32 cellular contexts compared by ENCODE assay signal in genomic region chr7:149818536-149818840, GRCh38. TPM values are rescaled to one million over a fixed set of nuclear protein-coding genes. Genes with fewer than 3 reads are reported as not detected.
DNase-seq lines count a peak whose midpoint lies in the region; ATAC-seq, FAIRE-seq and TF ChIP-seq lines count a peak whose summit lies in the region.
"Had no signal": no experiment of that assay in that cellular context is flagged by ENCODE, and none has a peak within 500 bp of the region (broad histone marks: within the 10 kb centered on the region; RNA-seq: fewer than 3 reads in every experiment).

No MANE protein-coding gene starts in this region.

- TF ChIP-seq RAD21 in HepG2 (CRISPR knock-in tag; IDR thresholded peaks at IDR 0.05): no peak

- no peak overlapping the region for H3K4me2 ChIP-seq in HepG2 (ENCODE audit: low read depth, low read length)

- no peak for TF ChIP-seq EP300 in HepG2 (IDR thresholded peaks at IDR 0.05; ENCODE audit: low read depth in 2 of 2, low read length in 2 of 2)
- TF ChIP-seq EP300 in HepG2 (CRISPR knock-in tag; IDR thresholded peaks at IDR 0.05; ENCODE audit: borderline replicate concordance): no peak

- no peaks in the 10 kb centered on the region for H3K79me2 ChIP-seq in HepG2 (ENCODE audit: insufficient read depth, low read length)

- no peaks in the 10 kb centered on the region for H3K9me3 Mint-ChIP-seq in nephron progenitor cell
- H3K9me3 Mint-ChIP-seq: CD8-positive, alpha-beta T cell; HFFc6 had no signal

- CTCF ChIA-PET in HepG2 (lab: Yijun Ruan, JAX; ENCODE audit: low intra/inter-chr PET ratio, low total read pairs): no interaction called here

- H3K4me3 Mint-ChIP-seq in nephron progenitor cell: no peak overlapping the region
- H3K4me3 Mint-ChIP-seq: CD8-positive, alpha-beta T cell; HFFc6 had no signal

- no peak for TF ChIP-seq CTCF in right lobe of liver (IDR thresholded peaks at IDR 0.05)
- TF ChIP-seq CTCF in HepG2 (CRISPR knock-in tag; IDR thresholded peaks at IDR 0.05): no peak
- TF ChIP-seq CTCF in left ventricle myocardium inferior (IDR thresholded peaks at IDR 0.05; ENCODE audit: borderline replicate concordance): no peak
- no peak for TF ChIP-seq CTCF in nephron progenitor cell (IDR thresholded peaks at IDR 0.05)

- H3K9ac ChIP-seq in HepG2 (ENCODE audit: insufficient read depth, low read depth, low read length): no peak overlapping the region

- WGBS in right lobe of liver (ENCODE audit: insufficient coverage, low coverage, low lambda C conversion rate, missing lambda C conversion rate): no CpG with 5 or more reads among the region's 9 CpGs
- WGBS in HepG2 (ENCODE audit: low lambda C conversion rate): 87% methylated on average over 3 of the region's 9 CpGs
- WGBS in aorta, 2 donors: 91 to 94% methylated on average over 7 to 9 of the region's 9 CpGs

- H3K9me3 ChIP-seq in right lobe of liver: no peaks in the 10 kb centered on the region
- no peaks in the 10 kb centered on the region for H3K9me3 ChIP-seq in HepG2 (ENCODE audit: low read length)
- no peaks in the 10 kb centered on the region for H3K9me3 ChIP-seq in left ventricle myocardium inferior (replicated peaks)
- no peaks in the 10 kb centered on the region for H3K9me3 ChIP-seq in aorta (ENCODE audit: control insufficient read depth, low read length)
- H3K9me3 ChIP-seq: HAP-1 had no signal

- POLR2A ChIA-PET in HepG2 (lab: Yijun Ruan, JAX): no interaction called here

- intact Hi-C loops in right lobe of liver (cut with DNase I) (no loop called here), HepG2 (cut with micrococcal nuclease; ENCODE audit: unreplicated experiment) (no loop called here), left ventricle myocardium inferior (cut with micrococcal nuclease) (no loop called here), aorta (cut with DNase I) (no loop called here)

- no peaks in the 10 kb centered on the region for H4K20me1 ChIP-seq in HepG2 (ENCODE audit: insufficient read depth, low read length)

- DNase-seq in right lobe of liver (peak in 2 of 3 donors; percentile 11 to 46), HepG2 (ENCODE audit: low spot score) (no peak), left ventricle myocardium inferior (peak; percentile 7), nephron progenitor cell (no peak), aorta (peak; percentile 19 to 67), NCI-H1092 treated with DMSO at 0.1 percent for 48 hours (lab: John Stamatoyannopoulos, UW) (no peak)
- DNase-seq in activated CD8-positive, alpha-beta memory T cell treated with anti-CD3 and anti-CD28 coated beads, Interleukin-2, amount 50 U/mL, for 4 hours: no peak
- DNase-seq: AML-193; CD8-positive, alpha-beta T cell; DMS 273 treated with DMSO at 0.1 percent for 48 hours; DMS79; EL; GDM1; GOT3; HFFc6; NCI-H1092; NCI-H1436; NCI-H187; NCI-H2081 treated with DMSO at 0.1 percent for 48 hours; NCI-H2171; NCI-H226; NCI-H510A; NCI-H69; SIG-M5 had no signal

- H2AFZ ChIP-seq in HepG2 (ENCODE audit: low read length): no peak overlapping the region

- H3K27ac Mint-ChIP-seq in nephron progenitor cell: peak overlapping the region; percentile 59
- H3K27ac Mint-ChIP-seq: CD8-positive, alpha-beta T cell; HFFc6 had no signal

- ATAC-seq in right lobe of liver (no peak), HepG2 (no peak), aorta (ENCODE audit: low FRiP score) (no peak), HG03025 (IDR thresholded peaks at IDR 0.05; ENCODE audit: low FRiP score, unreplicated experiment) (no peak)
- ATAC-seq: CD8-positive, alpha-beta T cell; GM12878; Panc1 had no signal

- H3K27me3 ChIP-seq in right lobe of liver (no peaks in the 10 kb centered on the region), HepG2 (ENCODE audit: control insufficient read depth in 1 of 2, insufficient read depth in 2 of 2, low read length in 2 of 2) (peaks cover 3 to 4% of the 10 kb centered on the region in 2 experiments; a peak in 2 of 5 replicates), left ventricle myocardium inferior (ENCODE audit: low read depth) (peaks cover 17% of the 10 kb centered on the region), aorta (ENCODE audit: control insufficient read depth in 1 of 2, insufficient read depth in 2 of 2, low read length in 1 of 2) (no peaks in the 10 kb centered on the region)

- FAIRE-seq in HepG2 (lab: Jason Lieb, UNC): no peak
- FAIRE-seq: GM12878 had no signal

- BruUV-seq in HepG2 (replicated peaks; lab: Mats Ljungman, UMichigan): no TSS peak

- H3K36me3 ChIP-seq in right lobe of liver (no peaks in the 10 kb centered on the region), HepG2 (replicated peaks in 1 of 2; ENCODE audit: control insufficient read depth in 1 of 2, insufficient read depth in 2 of 2, low read length in 2 of 2) (no peaks in the 10 kb centered on the region), left ventricle myocardium inferior (no peaks in the 10 kb centered on the region), aorta (ENCODE audit: control insufficient read depth in 1 of 2, insufficient read depth in 2 of 2, low read length in 1 of 2) (no peaks in the 10 kb centered on the region)
- H3K36me3 ChIP-seq: HAP-1 had no signal

- peaks cover 0 to 10% (median 4%) of the 10 kb centered on the region in 4 donors for H3K4me1 ChIP-seq in right lobe of liver
- peaks cover 33% of the 10 kb centered on the region for H3K4me1 ChIP-seq in HepG2 (ENCODE audit: insufficient read depth, low read length)
- no peaks in the 10 kb centered on the region for H3K4me1 ChIP-seq in left ventricle myocardium inferior
- H3K4me1 ChIP-seq in aorta (ENCODE audit: control insufficient read depth in 1 of 2, insufficient read depth in 2 of 2, low read length in 2 of 2): no peaks in the 10 kb centered on the region
- H3K4me1 ChIP-seq: HAP-1 had no signal

- TF ChIP-seq POLR2A in right lobe of liver (IDR thresholded peaks at IDR 0.05) (no peak), HepG2 (IDR thresholded peaks at IDR 0.05; ENCODE audit: insufficient read depth in 1 of 2, low read depth in 2 of 2, low read length in 2 of 2) (no peak)

- H3K27ac ChIP-seq in right lobe of liver: no peak overlapping the region
- no peak overlapping the region for H3K27ac ChIP-seq in HepG2 (ENCODE audit: extremely low read length, insufficient read depth, low read length)
- H3K27ac ChIP-seq in left ventricle myocardium inferior (replicated peaks): no peak overlapping the region
- no peak overlapping the region for H3K27ac ChIP-seq in aorta (ENCODE audit: low read depth in 1 of 2, low read length in 2 of 2)
- H3K27ac ChIP-seq: C4-2B, RWPE1, SK-N-MC had no signal

- H3K4me1 Mint-ChIP-seq in nephron progenitor cell: peaks cover 17% of the 10 kb centered on the region

- in situ Hi-C loops in HepG2 (cut with HindIII; ENCODE audit: extremely low pct_ligation_motif_present, low pct_unique_long_range_greater_than_20kb): no loop called here

- no peaks in the 10 kb centered on the region for H3K36me3 Mint-ChIP-seq in nephron progenitor cell (ENCODE audit: low read depth)
- H3K36me3 Mint-ChIP-seq: CD8-positive, alpha-beta T cell had no signal

- peaks cover 4% of the 10 kb centered on the region for H3K27me3 Mint-ChIP-seq in nephron progenitor cell (ENCODE audit: low read depth, poor library complexity)

- no peak overlapping the region for H3K4me3 ChIP-seq in right lobe of liver
- H3K4me3 ChIP-seq in HepG2 (replicated peaks in 1 of 3; ENCODE audit: insufficient read depth in 1 of 3, low read depth in 2 of 3, low read length in 3 of 3): no peak overlapping the region
- H3K4me3 ChIP-seq in left ventricle myocardium inferior: no peak overlapping the region
- H3K4me3 ChIP-seq in aorta (ENCODE audit: low read length in 2 of 2): no peak overlapping the region
- H3K4me3 ChIP-seq: GM12878, HAP-1, SK-N-MC had no signal

RNA-seq across cellular contexts. Expression of gene ZNF862, which starts 19.7 kb away (rescaled TPM):
- 10 to 100 TPM in 2 of 6 experiments, 1 to 10 TPM in 4; 2.5 to 11.3 (median 7.1) TPM for total RNA-seq in right lobe of liver
- 0.89 and 1.0 TPM in 2 replicates for total RNA-seq in HepG2 (2016; rRNA removed; fragmentation: Illumina TruSeq; extraction: Trizol)
- total RNA-seq in HepG2 (2016; cell fraction: cytosol; rRNA removed; fragmentation: Illumina TruSeq; extraction: Trizol; ENCODE audit: low read depth): 0.10 and 0.35 TPM in 2 replicates
- 0.67 and 0.80 TPM in 2 replicates for total RNA-seq in HepG2 (2016; cell fraction: insoluble cytoplasmic fraction; rRNA removed; fragmentation: Illumina TruSeq; extraction: Trizol)
- 0.46 and 0.55 TPM in 2 replicates for total RNA-seq in HepG2 (2016; cell fraction: membrane; rRNA removed; fragmentation: Illumina TruSeq; extraction: Trizol)
- total RNA-seq in HepG2 (2016; cell fraction: nucleus; rRNA removed; fragmentation: Illumina TruSeq; extraction: Trizol): 2.0 TPM in 2 replicates
- 2.0 and 2.8 TPM in 2 replicates for polyA plus RNA-seq in HepG2 (2011; rRNA removed)
- polyA plus RNA-seq in HepG2 (2011; cell fraction: cytosol; rRNA removed): 1.0 and 1.3 TPM in 2 replicates
- 7.1 and 8.7 TPM in 2 replicates for polyA plus RNA-seq in HepG2 (2011; cell fraction: nucleus; rRNA removed)
- 0.76 and 1.6 TPM in 2 replicates for polyA plus RNA-seq in HepG2 (2012)
- polyA plus RNA-seq in HepG2 (2016; cell fraction: cytosol; fragmentation: Illumina TruSeq; extraction: Trizol; ENCODE audit: low read depth): 0.25 and 0.28 TPM in 2 replicates
- 0.27 and 0.70 TPM in 2 replicates for polyA plus RNA-seq in HepG2 (2016; cell fraction: insoluble cytoplasmic fraction; fragmentation: Illumina TruSeq; extraction: Trizol; ENCODE audit: low read depth)
- 0.29 and 0.43 TPM in 2 replicates for polyA plus RNA-seq in HepG2 (2016; cell fraction: membrane; fragmentation: Illumina TruSeq; extraction: Trizol; ENCODE audit: low read depth)
- 1.9 and 2.0 TPM in 2 replicates for polyA plus RNA-seq in HepG2 (2016; cell fraction: nucleus; fragmentation: Illumina TruSeq; extraction: Trizol; ENCODE audit: insufficient read depth, low read depth)
- 2.0 and 5.0 TPM in 2 replicates for polyA minus RNA-seq in HepG2 (2011; rRNA and poly(A)+ RNA removed; ENCODE audit: low replicate concordance)
- 0.59 and 1.2 TPM in 2 replicates for polyA minus RNA-seq in HepG2 (2011; cell fraction: cytosol; rRNA and poly(A)+ RNA removed)
- polyA minus RNA-seq in HepG2 (2011; cell fraction: nucleus; rRNA and poly(A)+ RNA removed): 6.6 and 10.3 TPM in 2 replicates
- total RNA-seq in left ventricle myocardium inferior: 10.4 TPM
- 10 to 100 TPM; 15.8 to 30.1 TPM for total RNA-seq in aorta
- 1 to 10 TPM; 2.9 to 8.0 TPM for polyA plus RNA-seq in aorta

RNA-seq across cellular contexts. Expression of gene ZNF467, which starts 45.1 kb away (rescaled TPM):
- 10 to 100 TPM in 1 of 6 experiments, 1 to 10 TPM in 5; 3.6 to 14.6 (median 5.8) TPM for total RNA-seq in right lobe of liver
- not detected in 2 replicates for total RNA-seq in HepG2 (2016; rRNA removed; fragmentation: Illumina TruSeq; extraction: Trizol)
- total RNA-seq in HepG2 (2016; cell fraction: cytosol; rRNA removed; fragmentation: Illumina TruSeq; extraction: Trizol; ENCODE audit: low read depth): not detected in 2 replicates
- total RNA-seq in HepG2 (2016; cell fraction: insoluble cytoplasmic fraction; rRNA removed; fragmentation: Illumina TruSeq; extraction: Trizol): not detected in 2 replicates
- total RNA-seq in HepG2 (2016; cell fraction: membrane; rRNA removed; fragmentation: Illumina TruSeq; extraction: Trizol): not detected in 2 replicates
- not detected in 2 replicates for total RNA-seq in HepG2 (2016; cell fraction: nucleus; rRNA removed; fragmentation: Illumina TruSeq; extraction: Trizol)
- 0.03 TPM in 1 of 2 replicates, not detected in the other for polyA plus RNA-seq in HepG2 (2011; rRNA removed)
- 0.01 and 0.04 TPM in 2 replicates for polyA plus RNA-seq in HepG2 (2011; cell fraction: cytosol; rRNA removed)
- polyA plus RNA-seq in HepG2 (2011; cell fraction: nucleus; rRNA removed): 0.27 and 0.28 TPM in 2 replicates
- polyA plus RNA-seq in HepG2 (2012): not detected in 2 replicates
- 0.05 and 0.08 TPM in 2 replicates for polyA plus RNA-seq in HepG2 (2016; cell fraction: cytosol; fragmentation: Illumina TruSeq; extraction: Trizol; ENCODE audit: low read depth)
- not detected in 2 replicates for polyA plus RNA-seq in HepG2 (2016; cell fraction: insoluble cytoplasmic fraction; fragmentation: Illumina TruSeq; extraction: Trizol; ENCODE audit: low read depth)
- not detected in 2 replicates for polyA plus RNA-seq in HepG2 (2016; cell fraction: membrane; fragmentation: Illumina TruSeq; extraction: Trizol; ENCODE audit: low read depth)
- not detected in 2 replicates for polyA plus RNA-seq in HepG2 (2016; cell fraction: nucleus; fragmentation: Illumina TruSeq; extraction: Trizol; ENCODE audit: insufficient read depth, low read depth)
- 0.06 TPM in 1 of 2 replicates, not detected in the other for polyA minus RNA-seq in HepG2 (2011; rRNA and poly(A)+ RNA removed; ENCODE audit: low replicate concordance)
- not detected in 2 replicates for polyA minus RNA-seq in HepG2 (2011; cell fraction: cytosol; rRNA and poly(A)+ RNA removed)
- not detected in 2 replicates for polyA minus RNA-seq in HepG2 (2011; cell fraction: nucleus; rRNA and poly(A)+ RNA removed)
- total RNA-seq in left ventricle myocardium inferior: 5.2 TPM
- 10 to 100 TPM; 13.3 to 18.5 TPM for total RNA-seq in aorta
- polyA plus RNA-seq in aorta: 1 to 10 TPM; 2.1 to 5.7 TPM
- total RNA-seq: A172, GM12878 had no signal
- polyA plus RNA-seq: GM12878 had no signal

RNA-seq across cellular contexts. Expression of gene ATP6V0E2, which starts 55.3 kb away (rescaled TPM):
- total RNA-seq in right lobe of liver: 10 to 100 TPM; 33.8 to 95.1 (median 70.9) TPM
- 142 and 203 TPM in 2 replicates for total RNA-seq in HepG2 (2016; rRNA removed; fragmentation: Illumina TruSeq; extraction: Trizol)
- 120 and 162 TPM in 2 replicates for total RNA-seq in HepG2 (2016; cell fraction: cytosol; rRNA removed; fragmentation: Illumina TruSeq; extraction: Trizol; ENCODE audit: low read depth)
- total RNA-seq in HepG2 (2016; cell fraction: insoluble cytoplasmic fraction; rRNA removed; fragmentation: Illumina TruSeq; extraction: Trizol): 117 and 216 TPM in 2 replicates
- total RNA-seq in HepG2 (2016; cell fraction: membrane; rRNA removed; fragmentation: Illumina TruSeq; extraction: Trizol): 244 and 302 TPM in 2 replicates
- 121 and 139 TPM in 2 replicates for total RNA-seq in HepG2 (2016; cell fraction: nucleus; rRNA removed; fragmentation: Illumina TruSeq; extraction: Trizol)
- polyA plus RNA-seq in HepG2 (2011; rRNA removed): 32.9 and 36.8 TPM in 2 replicates
- polyA plus RNA-seq in HepG2 (2011; cell fraction: cytosol; rRNA removed): 39.7 and 73.9 TPM in 2 replicates
- polyA plus RNA-seq in HepG2 (2011; cell fraction: nucleus; rRNA removed): 47.4 and 51.5 TPM in 2 replicates
- 44.9 and 47.0 TPM in 2 replicates for polyA plus RNA-seq in HepG2 (2012)
- 173 and 241 TPM in 2 replicates for polyA plus RNA-seq in HepG2 (2016; cell fraction: cytosol; fragmentation: Illumina TruSeq; extraction: Trizol; ENCODE audit: low read depth)
- 167 and 202 TPM in 2 replicates for polyA plus RNA-seq in HepG2 (2016; cell fraction: insoluble cytoplasmic fraction; fragmentation: Illumina TruSeq; extraction: Trizol; ENCODE audit: low read depth)
- polyA plus RNA-seq in HepG2 (2016; cell fraction: membrane; fragmentation: Illumina TruSeq; extraction: Trizol; ENCODE audit: low read depth): 293 and 346 TPM in 2 replicates
- 253 and 256 TPM in 2 replicates for polyA plus RNA-seq in HepG2 (2016; cell fraction: nucleus; fragmentation: Illumina TruSeq; extraction: Trizol; ENCODE audit: insufficient read depth, low read depth)
- 0.58 and 74.0 TPM in 2 replicates for polyA minus RNA-seq in HepG2 (2011; rRNA and poly(A)+ RNA removed; ENCODE audit: low replicate concordance)
- polyA minus RNA-seq in HepG2 (2011; cell fraction: cytosol; rRNA and poly(A)+ RNA removed): 30.3 and 36.1 TPM in 2 replicates
- 14.4 and 15.7 TPM in 2 replicates for polyA minus RNA-seq in HepG2 (2011; cell fraction: nucleus; rRNA and poly(A)+ RNA removed)
- 120 TPM for total RNA-seq in left ventricle myocardium inferior
- total RNA-seq in aorta: 10 to 100 TPM; 12.2 to 19.9 TPM
- polyA plus RNA-seq in aorta: 10 to 100 TPM; 16.0 to 24.3 TPM

Comparison
In these comparisons a context has a peak if more than half of its experiments do, and no peak if none do; other contexts are left out.
1. DNase-seq: peak in right lobe of liver (2 of 3), left ventricle myocardium inferior (single experiment) and aorta (2 of 2); none in HepG2 (single experiment), nephron progenitor cell (single experiment), NCI-H1092 treated with DMSO at 0.1 percent for 48 hours (single experiment) and activated CD8-positive, alpha-beta memory T cell treated with anti-CD3 and anti-CD28 coated beads, Interleukin-2, amount 50 U/mL, for 4 hours (single experiment).